In genomic region chr10:62303922-62304321, GRCh38 we compare ENCODE assay signal across 33 cellular contexts. TPM values are rescaled to one million over a fixed set of nuclear protein-coding genes. Genes with fewer than 3 reads are reported as not detected.
DNase-seq lines count a peak whose midpoint lies in the region; ATAC-seq, FAIRE-seq and TF ChIP-seq lines count a peak whose summit lies in the region.
"Had no signal": no experiment of that assay in that cellular context is flagged by ENCODE, and none has a peak within 500 bp of the region (broad histone marks: within the 10 kb centered on the region; RNA-seq: fewer than 3 reads in every experiment).

No MANE protein-coding gene starts in this region.

- peaks cover 18% of the 10 kb centered on the region for H3K4me1 ChIP-seq in PC-3 (ENCODE audit: insufficient read depth, low read length)
- H3K4me1 ChIP-seq in H1 (replicated peaks in 1 of 4; ENCODE audit: control insufficient read depth in 3 of 4, insufficient read depth in 4 of 4, low read length in 3 of 4) = peaks cover 0 to 3% (median 0%) of the 10 kb centered on the region in 4 experiments; a peak in 2 of 7 replicates
- H3K4me1 ChIP-seq in stomach = no peaks in the 10 kb centered on the region
- H3K4me1 ChIP-seq: A549, BE2C, Caco-2 had no signal

- H3K4me2 ChIP-seq in PC-3 (ENCODE audit: low read length) (peak overlapping the region; percentile 4), H1 (ENCODE audit: insufficient read depth in 1 of 2, low read depth in 2 of 2, low read length in 2 of 2) (no peak overlapping the region)
- H3K4me2 ChIP-seq: A549; BLaER1; BLaER1 treated with 17β-estradiol and CSF1 and Interleukin-3, amounts not matched to agents 10 nM and 100 nM had no signal

- H4K20me1 ChIP-seq in PC-3 (ENCODE audit: low read length) (no peaks in the 10 kb centered on the region), H1 (replicated peaks in 1 of 2; ENCODE audit: control insufficient read depth in 1 of 2, insufficient read depth in 2 of 2, low read length in 2 of 2) (no peaks in the 10 kb centered on the region)
- H4K20me1 ChIP-seq: BLaER1; BLaER1 treated with 17β-estradiol and CSF1 and Interleukin-3, amounts not matched to agents 10 nM and 100 nM had no signal

- no peak overlapping the region for H4K5ac ChIP-seq in H1 (ENCODE audit: insufficient read length, low read depth, low read length)

- TF ChIP-seq CTCF in PC-3 (conservative IDR thresholded peaks at IDR 0.05; ENCODE audit: low read depth, low read length) (no peak), H1 (IDR thresholded peaks at IDR 0.05; ENCODE audit: control extremely low read depth in 1 of 3, insufficient read depth in 1 of 3, low read depth in 1 of 3, low read length in 3 of 3) (no peak), stomach (IDR thresholded peaks at IDR 0.05) (no peak)

- TF ChIP-seq POLR2A in H54 (IDR thresholded peaks at IDR 0.05; ENCODE audit: low read depth, low read length) (no peak), H1 (IDR thresholded peaks at IDR 0.05; ENCODE audit: control extremely low read depth in 1 of 2, low read depth in 2 of 2, low read length in 2 of 2) (no peak), stomach (IDR thresholded peaks at IDR 0.05) (no peak)

- H3K79me2 ChIP-seq in PC-3 (ENCODE audit: low read length) (no peaks in the 10 kb centered on the region), H1 (ENCODE audit: control insufficient read depth in 1 of 2, insufficient read depth in 2 of 2, low read length in 2 of 2) (no peaks in the 10 kb centered on the region)

- H3K36me3 ChIP-seq in PC-3 (ENCODE audit: low read depth, low read length) (no peaks in the 10 kb centered on the region), H1 (ENCODE audit: control insufficient read depth in 2 of 4, insufficient read depth in 4 of 4, low read length in 3 of 4) (no peaks in the 10 kb centered on the region), stomach (no peaks in the 10 kb centered on the region)
- H3K36me3 ChIP-seq: BE2C; BLaER1; BLaER1 treated with 17β-estradiol and CSF1 and Interleukin-3, amounts not matched to agents 10 nM and 100 nM had no signal

- H3F3A ChIP-seq in PC-3 (ENCODE audit: low read length, unreplicated experiment) = no peaks in the 10 kb centered on the region

- no peak overlapping the region for H3K4ac ChIP-seq in H1 (replicated peaks; ENCODE audit: insufficient read length, low read depth, low read length)

- no peak overlapping the region for H3K9ac ChIP-seq in PC-3 (ENCODE audit: low read length)
- no peak overlapping the region for H3K9ac ChIP-seq in H1 (replicated peaks in 1 of 4; ENCODE audit: extremely low read depth in 1 of 4, low read depth in 3 of 4, low read length in 3 of 4)
- H3K9ac ChIP-seq: BLaER1; BLaER1 treated with 17β-estradiol and CSF1 and Interleukin-3, amounts not matched to agents 10 nM and 100 nM had no signal

- H3K23me2 ChIP-seq in H1 (ENCODE audit: low read depth, low read length) = no peaks in the 10 kb centered on the region

- intact Hi-C loops in PC-3 (cut with micrococcal nuclease) (loop anchor here (2.0 kb wide), 1 partner anchor 29 kb away; no protein-coding TSS in a partner anchor), stomach (cut with DNase I; ENCODE audit: low total_unique reads) (no loop called here)

- no peak for TF ChIP-seq RAD21 in H1 (IDR thresholded peaks at IDR 0.05 in 1 of 2, conservative IDR thresholded peaks at IDR 0.05 in 1 of 2; ENCODE audit: low read depth in 2 of 2, low read length in 2 of 2)

- H2BK120ac ChIP-seq in H1 (replicated peaks; ENCODE audit: low read depth, low read length) = no peak overlapping the region

- no peaks in the 10 kb centered on the region for H3K79me1 ChIP-seq in H1 (ENCODE audit: low read depth, low read length)

- no peak overlapping the region for H3K23ac ChIP-seq in H1 (ENCODE audit: insufficient read length)

- TF ChIP-seq EP300 in H1 (IDR thresholded peaks at IDR 0.05; ENCODE audit: borderline replicate concordance in 1 of 2, low read depth in 2 of 2, low read length in 2 of 2) (no peak), stomach (IDR thresholded peaks at IDR 0.05) (no peak)

- no peaks in the 10 kb centered on the region for H3K9me3 ChIP-seq in PC-3 (ENCODE audit: low read length)
- H3K9me3 ChIP-seq in H1 (ENCODE audit: insufficient read depth in 2 of 2, low read depth in 1 of 2, low read length in 1 of 2) = peaks cover 0 to 2% of the 10 kb centered on the region in 2 experiments; a peak in 1 of 4 replicates
- no peaks in the 10 kb centered on the region for H3K9me3 ChIP-seq in stomach
- H3K9me3 ChIP-seq: BE2C, BLaER1 had no signal

- DNase-seq in H54 (ENCODE audit: insufficient read length, low spot score) (no peak), PC-3 (peak; percentile 70), H1 (ENCODE audit: low read depth in 1 of 2, low spot score in 2 of 2) (no peak), stomach (no peak)
- DNase-seq: 8988T; ACHN; AML-193; BE2C; C1 segment of cervical spinal cord; Caco-2; Calu3; CD4-positive, alpha-beta memory T cell; CD4-positive, alpha-beta T cell; CD4-positive, CD25-positive, alpha-beta regulatory T cell; CD8-positive, alpha-beta memory T cell; CD8-positive, alpha-beta T cell; COR-L47; DMS 273 treated with DMSO at 0.1 percent for 48 hours; DMS153; DMS53; DMS79; DMS79 treated with DMSO at 0.1 percent for 48 hours; DND-41; EL had no signal

- no peak overlapping the region for H2BK5ac ChIP-seq in H1 (ENCODE audit: low read depth, low read length)

- H3K9me2 ChIP-seq in PC-3 (replicated peaks; ENCODE audit: low read length) = 0 out of 2 replicates have a peak, but pooled peaks cover 5% of the 10 kb centered on the region

- CTCF ChIA-PET in PC-3 (lab: Charles Lee) (no interaction called here), H1 (lab: Charles Lee; ENCODE audit: partially characterized antibody) (no interaction called here)

- H3K27me3 ChIP-seq in PC-3 (ENCODE audit: low read length) (no peaks in the 10 kb centered on the region), H1 (replicated peaks in 1 of 4; ENCODE audit: control insufficient read depth in 3 of 4, extremely low read depth in 1 of 4, insufficient read depth in 3 of 4, low read length in 3 of 4) (no peaks in the 10 kb centered on the region), stomach (peaks cover 0 to 3% (median 0%) of the 10 kb centered on the region in 3 donors)
- H3K27me3 ChIP-seq: BE2C; BLaER1; BLaER1 treated with 17β-estradiol and CSF1 and Interleukin-3, amounts not matched to agents 10 nM and 100 nM had no signal

- H3K27ac ChIP-seq in PC-3 (ENCODE audit: low read length) = peak overlapping the region; percentile 1; the same call in 1 of the 2 replicates
- H3K27ac ChIP-seq in H1 (ENCODE audit: low read depth, low read length) = no peak overlapping the region
- no peak overlapping the region for H3K27ac ChIP-seq in stomach
- H3K27ac ChIP-seq: 22Rv1; A549; BLaER1; BLaER1 treated with 17β-estradiol and CSF1 and Interleukin-3, amounts not matched to agents 10 nM and 100 nM; C4-2B had no signal

- H4K8ac ChIP-seq in H1 (ENCODE audit: extremely low read depth, insufficient read depth, low read length) = no peak overlapping the region

- H3K18ac ChIP-seq in H1 (ENCODE audit: extremely low read depth, low read length) = no peak overlapping the region

- H3K14ac ChIP-seq in H1 (ENCODE audit: insufficient read length) = no peak overlapping the region

- 97% methylated on average over 7 of the region's 7 CpGs; no CpG with 5 or more reads in 1 of the 2 experiments for WGBS in H1 (ENCODE audit: extremely low coverage in 1 of 2, insufficient coverage in 1 of 2, insufficient read length in 1 of 2, insufficient replicate concordance in 2 of 2, low coverage in 1 of 2, low lambda C conversion rate in 2 of 2, missing lambda C conversion rate in 1 of 2), 2 experiments
- WGBS in stomach, 5 donors = 88 to 96% (median 95%) methylated on average over 7 of the region's 7 CpGs

- FAIRE-seq in H54 (lab: Jason Lieb, UNC) = peak; percentile 33
- FAIRE-seq in H1 (lab: Jason Lieb, UNC) = no peak
- FAIRE-seq: A204.1, A549, D721Med had no signal

- BruUV-seq in PC-3 (replicated peaks; lab: Mats Ljungman, UMichigan) = no TSS peak

- ATAC-seq in PC-3 = peak; percentile 72
- ATAC-seq in HG03469 (IDR thresholded peaks at IDR 0.05; ENCODE audit: unreplicated experiment) = no peak
- ATAC-seq in HG02678 (IDR thresholded peaks at IDR 0.05; ENCODE audit: unreplicated experiment) = no peak
- ATAC-seq: A549; CD8-positive, alpha-beta T cell had no signal

- H2BK15ac ChIP-seq in H1 (ENCODE audit: low read length) = no peak overlapping the region

- H2BK12ac ChIP-seq in H1 (ENCODE audit: low read depth, low read length) = no peak overlapping the region

- peak overlapping the region; percentile 46 for H3K56ac ChIP-seq in H1 (replicated peaks; ENCODE audit: insufficient read length, low read depth, low read length)

- H2AFZ ChIP-seq in PC-3 (ENCODE audit: low read length) (no peak overlapping the region), H1 (ENCODE audit: low read length) (no peak overlapping the region)

- H3K4me3 ChIP-seq in PC-3 (ENCODE audit: low read length) = no peak overlapping the region
- H3K4me3 ChIP-seq in H1 (ENCODE audit: extremely low read depth in 1 of 4, insufficient read depth in 2 of 4, low read depth in 3 of 4, low read length in 4 of 4) = no peak overlapping the region
- no peak overlapping the region for H3K4me3 ChIP-seq in stomach
- H3K4me3 ChIP-seq: A549; BLaER1; BLaER1 treated with 17β-estradiol and CSF1 and Interleukin-3, amounts not matched to agents 10 nM and 100 nM had no signal

- no peak overlapping the region for H2AK5ac ChIP-seq in H1 (ENCODE audit: low read depth, low read length)

- H4K91ac ChIP-seq in H1 (replicated peaks; ENCODE audit: insufficient read length, low read length) = no peak overlapping the region

- H2BK20ac ChIP-seq in H1 (ENCODE audit: low read length) = no peak overlapping the region

- POLR2A ChIA-PET in PC-3 (lab: Charles Lee; ENCODE audit: unreplicated experiment) (interaction anchor here (0.6 kb wide), 2 partner anchors 102 to 283 kb away, joined by 4 read pairs; no protein-coding TSS in a partner anchor), H1 (lab: Charles Lee; ENCODE audit: partially characterized antibody) (no interaction called here)

TF ChIP-seq in H1, 55 proteins besides CTCF, POLR2A, EP300 and RAD21 (continues in another document):
- TF ChIP-seq SIRT6 (IDR thresholded peaks at IDR 0.05; ENCODE audit: low read length) (no peak), FOSL1 (IDR thresholded peaks at IDR 0.05; ENCODE audit: insufficient read depth, low read depth, low read length) (no peak), TCF12 (IDR thresholded peaks at IDR 0.05; ENCODE audit: low read depth, low read length) (no peak)

RNA-seq across cellular contexts. Expression of gene RTKN2, which starts 35.3 kb away (rescaled TPM):
- total RNA-seq in PC-3 (2014; rRNA removed) (24.8 and 26.6 TPM in 2 replicates), stomach (1 to 10 TPM in 2 of 5 donors, under 1 TPM in 1, not detected in 2; 0.58 to 8.4 (median 2.9) TPM)
- 22.1 and 24.6 TPM in 2 replicates for total RNA-seq in H1 (2021; fragmentation: NEBNext Ultra II Directional; extraction: Animal tissue kit (Norgen Biotek cat#: 25700))
- polyA plus RNA-seq in H1 (2011; rRNA removed) (2.8 and 5.1 TPM in 2 replicates), stomach (1 to 10 TPM in 1 of 3 donors, under 1 TPM in 2; 0.15 to 3.0 (median 0.68) TPM)
- 6.3 TPM for polyA plus RNA-seq in H1 (2011; cell fraction: cytosol; rRNA removed)
- polyA plus RNA-seq in H1 (2011; cell fraction: nucleus; rRNA removed) = 2.7 TPM
- polyA plus RNA-seq in H1 (2012, experiment 1 of 2) = 5.1 to 13.4 TPM (median 6.4 TPM) in 4 replicates
- polyA plus RNA-seq in H1 (2012, experiment 2 of 2) = 2.2 TPM
- 14.9 TPM for polyA plus RNA-seq in H1 (2013, experiment 1 of 2)
- 12.7 TPM for polyA plus RNA-seq in H1 (2013, experiment 2 of 2)
- 9.6 and 13.3 TPM in 2 replicates for polyA minus RNA-seq in H1 (2011; rRNA and poly(A)+ RNA removed)
- 8.1 TPM for polyA minus RNA-seq in H1 (2011; cell fraction: cytosol; rRNA and poly(A)+ RNA removed)
- 28.1 TPM for polyA minus RNA-seq in H1 (2011; cell fraction: nucleus; rRNA and poly(A)+ RNA removed)
